21 cellular contexts compared by ENCODE assay signal in genomic region chr11:96271777-96272176, GRCh38.
DNase-seq lines count a peak whose midpoint lies in the region; ATAC-seq and TF ChIP-seq lines count a peak whose summit lies in the region.
"Had no signal": no experiment of that assay in that cellular context is flagged by ENCODE, and none has a peak within 500 bp of the region (broad histone marks: within the 10 kb centered on the region; RNA-seq: fewer than 3 reads in every experiment).

No MANE protein-coding gene starts in this region.

- ATAC-seq in PC-3 (no peak), HG03045 (IDR thresholded peaks at IDR 0.05; ENCODE audit: unreplicated experiment) (no peak), HG02798 (IDR thresholded peaks at IDR 0.05; ENCODE audit: poor library complexity, unreplicated experiment) (no peak)
- no peak for ATAC-seq in effector memory CD8-positive, alpha-beta T cell (replicated peaks)
- ATAC-seq: GM12878; stimulated activated naive CD8-positive, alpha-beta T cell treated with anti-CD3 and anti-CD28 coated beads, Interleukin-15, amount 100 ng/mL, for 72 hours had no signal

- H3K4me2 ChIP-seq in PC-3 (ENCODE audit: low read length) (peak overlapping the region; percentile 73; the same call in 1 of the 2 replicates), parathyroid adenoma (ENCODE audit: low read length) (no peak overlapping the region)

- no peaks in the 10 kb centered on the region for H3K27me3 Mint-ChIP-seq in CD4-positive, alpha-beta memory T cell
- no peaks in the 10 kb centered on the region for H3K27me3 Mint-ChIP-seq in effector memory CD8-positive, alpha-beta T cell
- H3K27me3 Mint-ChIP-seq: brain; stimulated activated naive CD8-positive, alpha-beta T cell treated with anti-CD3 and anti-CD28 coated beads, Interleukin-15, amount 100 ng/mL, for 72 hours had no signal

- H3K27ac Mint-ChIP-seq in CD4-positive, alpha-beta memory T cell = peak overlapping the region; percentile 86 to 97 (median 93)
- H3K27ac Mint-ChIP-seq in effector memory CD8-positive, alpha-beta T cell = peak overlapping the region; percentile 18 to 29

- no peaks in the 10 kb centered on the region for H3K27me3 ChIP-seq in CD4-positive, alpha-beta memory T cell (ENCODE audit: insufficient read depth, low read length)
- H3K27me3 ChIP-seq in PC-3 (ENCODE audit: low read length) (no peaks in the 10 kb centered on the region), parathyroid adenoma (ENCODE audit: control insufficient read depth, insufficient read depth, low read length) (no peaks in the 10 kb centered on the region)
- H3K27me3 ChIP-seq: foreskin keratinocyte, right atrium auricular region, SJCRH30 had no signal

- POLR2A ChIA-PET in CD4-positive, alpha-beta memory T cell (lab: Charles Lee; ENCODE audit: partially characterized antibody) = no interaction called here
- POLR2A ChIA-PET in PC-3 (lab: Charles Lee; ENCODE audit: unreplicated experiment) = no interaction called here

- DNase-seq in CD4-positive, alpha-beta memory T cell = no peak
- no peak for DNase-seq in PC-3
- DNase-seq in effector memory CD8-positive, alpha-beta T cell = no peak
- no peak for DNase-seq in stimulated activated CD4-positive, alpha-beta T cell treated with anti-CD3 and anti-CD28 coated beads, Interleukin-12 subunit alpha, Interleukin-12 subunit beta, amount 100 ng/mL, for 4 hours
- DNase-seq in activated CD4-positive, alpha-beta T cell treated with anti-CD3 and anti-CD28 coated beads for 1 hour = no peak
- DNase-seq: activated CD4-positive, alpha-beta T cell treated with anti-CD3 and anti-CD28 coated beads for 48 hours; activated CD8-positive, alpha-beta memory T cell treated with anti-CD3 and anti-CD28 coated beads, Interleukin-2, amount 50 U/mL, for 48 hours; GF-D8; KBM-7; kidney glomerular epithelial cell; midbrain; SJCRH30; stimulated activated naive CD8-positive, alpha-beta T cell treated with anti-CD3 and anti-CD28 coated beads, Interleukin-15, amount 100 ng/mL, for 72 hours had no signal

- H3K9me3 Mint-ChIP-seq in CD4-positive, alpha-beta memory T cell = peaks cover 0 to 10% (median under 1%) of the 10 kb centered on the region in 8 donors
- no peaks in the 10 kb centered on the region for H3K9me3 Mint-ChIP-seq in effector memory CD8-positive, alpha-beta T cell

- H3F3A ChIP-seq in PC-3 (ENCODE audit: low read length, unreplicated experiment) = no peaks in the 10 kb centered on the region

- H3K4me3 ChIP-seq in CD4-positive, alpha-beta memory T cell (ENCODE audit: low read length in 2 of 2) = no peak overlapping the region
- H3K4me3 ChIP-seq in PC-3 (ENCODE audit: low read length) (peak overlapping the region; percentile 43), parathyroid adenoma (ENCODE audit: low read depth, low read length) (no peak overlapping the region)
- H3K4me3 ChIP-seq: GM12878, HAP-1, right atrium auricular region, SJCRH30 had no signal

- peaks cover 5% of the 10 kb centered on the region; the same call in 1 of the 2 replicates for H3K79me2 ChIP-seq in PC-3 (ENCODE audit: low read length)
- no peaks in the 10 kb centered on the region for H3K79me2 ChIP-seq in parathyroid adenoma

- no peaks in the 10 kb centered on the region for H3K9me3 ChIP-seq in CD4-positive, alpha-beta memory T cell (ENCODE audit: control insufficient read depth in 1 of 2, low read length in 2 of 2)
- H3K9me3 ChIP-seq in PC-3 (ENCODE audit: low read length) = no peaks in the 10 kb centered on the region
- H3K9me3 ChIP-seq in parathyroid adenoma (ENCODE audit: control insufficient read depth, low read length) = no peaks in the 10 kb centered on the region
- H3K9me3 ChIP-seq: HAP-1, right atrium auricular region, SJCRH30 had no signal

- H3K9me2 ChIP-seq in PC-3 (replicated peaks; ENCODE audit: low read length) = no peaks in the 10 kb centered on the region

- H3K36me3 ChIP-seq in CD4-positive, alpha-beta memory T cell (ENCODE audit: insufficient read depth, low read length) = no peaks in the 10 kb centered on the region
- peaks cover 5% of the 10 kb centered on the region; the same call in 1 of the 2 replicates for H3K36me3 ChIP-seq in PC-3 (ENCODE audit: low read depth, low read length)
- no peaks in the 10 kb centered on the region for H3K36me3 ChIP-seq in parathyroid adenoma (ENCODE audit: control insufficient read depth, insufficient read depth, low read length)
- H3K36me3 ChIP-seq: HAP-1, right atrium auricular region, SJCRH30 had no signal

- H2AFZ ChIP-seq in PC-3 (ENCODE audit: low read length) (no peak overlapping the region), parathyroid adenoma (no peak overlapping the region)

- peak overlapping the region; percentile 59 for H3K27ac ChIP-seq in CD4-positive, alpha-beta memory T cell (ENCODE audit: low read depth, low read length)
- peak overlapping the region; percentile 84 for H3K27ac ChIP-seq in PC-3 (ENCODE audit: low read length)
- peak overlapping the region; percentile 94 for H3K27ac ChIP-seq in parathyroid adenoma
- H3K27ac ChIP-seq: foreskin keratinocyte, right atrium auricular region, SJCRH30 had no signal

- peaks cover 34 to 42% of the 10 kb centered on the region in 2 donors for H3K36me3 Mint-ChIP-seq in CD4-positive, alpha-beta memory T cell
- no peaks in the 10 kb centered on the region for H3K36me3 Mint-ChIP-seq in effector memory CD8-positive, alpha-beta T cell (ENCODE audit: insufficient read depth)

- TF ChIP-seq CTCF in PC-3 (conservative IDR thresholded peaks at IDR 0.05; ENCODE audit: low read depth, low read length) (no peak), parathyroid adenoma (IDR thresholded peaks at IDR 0.05) (no peak)

- H3K4me3 Mint-ChIP-seq in CD4-positive, alpha-beta memory T cell = no peak overlapping the region
- no peak overlapping the region for H3K4me3 Mint-ChIP-seq in effector memory CD8-positive, alpha-beta T cell
- H3K4me3 Mint-ChIP-seq: brain; stimulated activated naive CD8-positive, alpha-beta T cell treated with anti-CD3 and anti-CD28 coated beads, Interleukin-15, amount 100 ng/mL, for 72 hours had no signal

- CTCF ChIA-PET in CD4-positive, alpha-beta memory T cell (lab: Charles Lee; ENCODE audit: partially characterized antibody) = interaction anchor here (0.6 kb wide), 1 partner anchor 16 kb away, joined by 3 read pairs; no protein-coding TSS in a partner anchor
- CTCF ChIA-PET in PC-3 (lab: Charles Lee) = interaction anchor here (0.6 kb wide), 1 partner anchor 216 kb away, joined by 3 read pairs; no protein-coding TSS in a partner anchor

- BruUV-seq in PC-3 (replicated peaks; lab: Mats Ljungman, UMichigan) = no TSS peak

- peaks cover 36% of the 10 kb centered on the region for H3K4me1 ChIP-seq in CD4-positive, alpha-beta memory T cell (ENCODE audit: insufficient read depth, low read length)
- H3K4me1 ChIP-seq in PC-3 (ENCODE audit: insufficient read depth, low read length) = peaks cover 33% of the 10 kb centered on the region
- peaks cover 6% of the 10 kb centered on the region for H3K4me1 ChIP-seq in parathyroid adenoma
- H3K4me1 ChIP-seq: SJCRH30 had no signal

- intact Hi-C loops in CD4-positive, alpha-beta memory T cell (cut with micrococcal nuclease) = loop anchor here (2.0 kb wide), 1 partner anchor 13 kb away; no protein-coding TSS in a partner anchor
- intact Hi-C loops in PC-3 (cut with micrococcal nuclease) = loop anchor here (2.0 kb wide), 2 partner anchors 35 to 71 kb away; partner anchors contain the start of gene MAML2

- H3K4me1 Mint-ChIP-seq in CD4-positive, alpha-beta memory T cell = peaks cover 41 to 65% (median 51%) of the 10 kb centered on the region in 4 donors
- H3K4me1 Mint-ChIP-seq in effector memory CD8-positive, alpha-beta T cell (ENCODE audit: low read depth in 2 of 2) = peaks cover 27 to 29% of the 10 kb centered on the region in 2 donors

- no peaks in the 10 kb centered on the region for H4K20me1 ChIP-seq in PC-3 (ENCODE audit: low read length)

- H3K9ac ChIP-seq in PC-3 (ENCODE audit: low read length) (no peak overlapping the region), parathyroid adenoma (no peak overlapping the region)
